Comparison of ENCODE assay signal across 8 cellular contexts in the genomic region with DNA sequence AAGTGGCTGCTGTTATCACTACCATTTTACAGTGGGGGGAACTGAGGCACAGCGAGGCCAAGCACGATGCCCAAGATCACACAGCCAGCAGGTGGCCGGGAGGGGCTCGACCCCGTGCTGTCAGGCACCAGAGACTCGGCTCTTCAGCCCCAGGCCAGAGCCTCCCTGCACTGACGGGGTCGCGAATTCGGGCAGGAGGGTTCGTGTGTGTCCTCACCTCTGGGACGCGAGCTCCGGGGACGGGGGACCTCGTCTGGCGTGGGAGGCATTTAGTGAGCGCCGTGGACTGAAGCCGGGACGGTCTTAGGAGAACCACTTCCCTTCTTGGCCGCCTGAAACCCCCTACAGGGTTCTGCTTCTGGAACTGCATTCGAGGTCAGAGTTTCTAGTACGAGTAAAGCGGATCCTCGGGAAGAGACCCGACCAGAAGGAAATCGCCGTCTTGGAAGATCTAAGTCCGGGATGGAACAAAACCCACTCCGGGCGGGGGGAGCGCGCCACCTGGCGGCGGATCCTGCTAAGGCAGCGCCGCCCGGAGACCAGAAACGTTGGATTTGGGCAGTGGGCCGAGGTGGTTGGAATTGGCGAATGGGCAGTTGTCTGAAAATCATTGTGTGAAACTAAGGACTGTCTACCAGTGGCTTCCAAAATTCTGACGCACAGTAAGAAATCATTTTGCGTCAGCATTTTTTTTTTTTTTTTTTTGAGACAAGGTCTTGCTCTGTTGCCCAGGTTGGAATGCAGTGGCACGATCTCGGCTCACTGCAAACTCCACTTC. TPM values are rescaled to one million over a fixed set of nuclear protein-coding genes. Genes with fewer than 3 reads are reported as not detected.
DNase-seq lines count a peak whose midpoint lies in the region; ATAC-seq and TF ChIP-seq lines count a peak whose summit lies in the region.

No MANE protein-coding gene starts in this region.

- no peak overlapping the region for H3K4me3 ChIP-seq in KMS-11 (IDR thresholded peaks at IDR 0.05; ENCODE audit: insufficient read depth, low read depth, low read length)
- H3K4me3 ChIP-seq in SK-N-MC = peak overlapping the region; percentile 94
- H3K4me3 ChIP-seq in neutrophil (ENCODE audit: low read depth in 1 of 2, low read length in 1 of 2) = peak overlapping the region; percentile 59 to 61
- peak overlapping the region; percentile 73 for H3K4me3 ChIP-seq in thoracic aorta

- H3K36me3 ChIP-seq in KMS-11 (ENCODE audit: insufficient read depth) = no peaks in the 10 kb centered on the region
- peaks cover 3% of the 10 kb centered on the region for H3K36me3 ChIP-seq in SK-N-MC (ENCODE audit: insufficient read depth, low read length)
- no peaks in the 10 kb centered on the region for H3K36me3 ChIP-seq in neutrophil
- no peaks in the 10 kb centered on the region for H3K36me3 ChIP-seq in thoracic aorta

- H3K4me1 ChIP-seq in KMS-11 (ENCODE audit: low read depth, poor library complexity, severe bottlenecking) (peaks cover 5% of the 10 kb centered on the region), neutrophil (ENCODE audit: control insufficient read depth in 1 of 2, insufficient read depth in 1 of 2, low read depth in 1 of 2, low read length in 1 of 2) (peaks cover 7 to 8% of the 10 kb centered on the region in 2 experiments), thoracic aorta (ENCODE audit: control insufficient read depth in 1 of 2, low read depth in 2 of 2) (peaks cover 7 to 15% of the 10 kb centered on the region in 2 donors)

- H3K27me3 ChIP-seq in KMS-11 (ENCODE audit: insufficient read depth, low read depth) (peaks cover 91% of the 10 kb centered on the region), neutrophil (peaks cover 11% of the 10 kb centered on the region), thoracic aorta (replicated peaks; ENCODE audit: insufficient read depth) (no peaks in the 10 kb centered on the region)

- H3K9me3 ChIP-seq in SK-N-MC (ENCODE audit: low read depth, low read length) (no peaks in the 10 kb centered on the region), neutrophil (no peaks in the 10 kb centered on the region), thoracic aorta (no peaks in the 10 kb centered on the region)

- peak overlapping the region; percentile 67 for H2AFZ ChIP-seq in KMS-11 (ENCODE audit: low read depth)

- DNase-seq in DMS 273 treated with DMSO at 0.1 percent for 48 hours (lab: John Stamatoyannopoulos, UW) (peak; percentile 45), SK-N-MC (ENCODE audit: low read depth, low spot score) (peak; percentile 12), glomerular visceral epithelial cell (ENCODE audit: extremely low spot score) (peak; percentile 83), thoracic aorta (ENCODE audit: low spot score) (peak; percentile 21)
- peak; percentile 54 for DNase-seq in activated naive CD4-positive, alpha-beta T cell treated with anti-CD3 and anti-CD28 coated beads, Interleukin-2, amount 50 U/mL, for 16 hours

- no peak overlapping the region for H3K9ac ChIP-seq in KMS-11
- peak overlapping the region; percentile 73 for H3K9ac ChIP-seq in SK-N-MC (ENCODE audit: insufficient read length)

- peak; percentile 84 for ATAC-seq in thoracic aorta (ENCODE audit: insufficient number of reproducible peaks, low FRiP score, low read depth)
- ATAC-seq in GM19455 (IDR thresholded peaks at IDR 0.05; ENCODE audit: unreplicated experiment) = no peak

- H3K27ac ChIP-seq in KMS-11 (no peak overlapping the region), SK-N-MC (no peak overlapping the region), neutrophil (no peak overlapping the region), thoracic aorta (no peak overlapping the region)

- H4K20me1 ChIP-seq in KMS-11 (ENCODE audit: insufficient read depth) = no peaks in the 10 kb centered on the region

- H3K79me2 ChIP-seq in KMS-11 (ENCODE audit: insufficient read depth, low read depth) = no peaks in the 10 kb centered on the region

- H3K4me2 ChIP-seq in KMS-11 = peak overlapping the region; percentile 62

- TF ChIP-seq CTCF in KMS-11 (conservative IDR thresholded peaks at IDR 0.05; ENCODE audit: low read depth, low read length) = peak; percentile 94
- TF ChIP-seq CTCF in neutrophil (IDR thresholded peaks at IDR 0.05) = peak; percentile 88
- peak; percentile 98 for TF ChIP-seq CTCF in thoracic aorta (IDR thresholded peaks at IDR 0.05)

RNA-seq across cellular contexts. Expression of a gene that starts 21.2 kb away (rescaled TPM):
- under 1 TPM in 1 of 2 donors, not detected in 1; 0.27 TPM for total RNA-seq in thoracic aorta

RNA-seq across cellular contexts. Expression of a gene that starts 34.2 kb away (rescaled TPM):
- total RNA-seq in thoracic aorta = 10 to 100 TPM; 61.7 to 95.7 TPM

RNA-seq across cellular contexts. Expression of a gene that starts 35.4 kb away (rescaled TPM):
- 10 to 100 TPM; 40.8 to 50.9 TPM for total RNA-seq in thoracic aorta

Comparison
In these comparisons a context has a peak if more than half of its experiments do, and no peak if none do; other contexts are left out.
1. DNase-seq: peak in every context shown above with its lines; median percentile 83 in glomerular visceral epithelial cell; 54 in activated naive CD4-positive, alpha-beta T cell treated with anti-CD3 and anti-CD28 coated beads, Interleukin-2, amount 50 U/mL, for 16 hours; 45 in DMS 273 treated with DMSO at 0.1 percent for 48 hours; 21 in thoracic aorta; 12 in SK-N-MC.